In genomic region chr10:3661271-3661670, GRCh38 we compare ENCODE assay signal across 10 cellular contexts.
"Had no signal": no experiment of that assay in that cellular context is flagged by ENCODE, and none has a peak within 500 bp of the region (broad histone marks: within the 10 kb centered on the region; RNA-seq: fewer than 3 reads in every experiment).

No MANE protein-coding gene starts in this region.

- H3K4me3 ChIP-seq: GM23338 had no signal

- H3K9ac ChIP-seq: KMS-11 had no signal

- H3K27ac ChIP-seq: KMS-11 had no signal

- H2AFZ ChIP-seq: GM23338 had no signal

- ATAC-seq: GM23338 had no signal

- FAIRE-seq: H1, H54, HTR-8/SVneo had no signal

- DNase-seq: H9, HCEC 1CT, HFFc6, IMR-90, KBM-7 had no signal

- H3K4me2 ChIP-seq: GM23338, KMS-11 had no signal
